15 cellular contexts compared by ENCODE assay signal in the genomic region with DNA sequence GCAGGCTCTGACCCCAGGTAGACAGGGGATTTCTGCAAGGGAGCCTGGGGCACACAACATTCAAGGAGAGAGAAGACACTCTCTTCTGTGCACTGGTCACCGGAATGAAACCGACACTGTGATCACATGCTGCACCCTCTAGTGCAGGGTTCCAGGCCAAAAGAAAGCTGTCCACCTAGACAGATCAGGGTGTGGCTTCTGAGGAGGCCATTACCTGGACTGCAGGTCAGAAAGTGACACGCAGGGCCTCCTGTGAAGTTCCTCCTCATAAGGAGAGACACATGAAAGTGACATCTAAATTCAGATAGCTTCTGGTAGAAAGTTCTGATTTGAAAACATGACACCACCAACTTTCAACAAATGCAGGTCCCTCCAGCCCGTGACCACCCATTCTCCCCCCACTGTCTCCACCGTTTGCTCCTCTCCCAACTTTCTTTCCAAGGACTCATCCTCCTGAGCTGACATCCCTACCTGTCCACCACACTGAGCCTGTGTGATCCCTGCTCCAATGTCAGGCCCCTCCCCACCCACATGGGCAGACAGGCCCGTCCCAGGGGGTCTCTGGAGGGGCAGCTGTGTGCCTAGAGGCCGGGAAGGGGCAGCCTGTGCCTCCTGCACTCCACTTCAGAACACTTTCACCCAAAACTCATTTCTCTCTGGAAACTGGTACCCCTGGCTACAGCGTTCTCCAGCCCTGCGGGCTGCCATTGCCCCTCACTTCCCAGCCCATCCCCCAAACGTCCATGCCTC.
A peak's percentile ranks its signal among the peaks of the same experiment; 100 is the strongest.
DNase-seq lines count a peak whose midpoint lies in the region; ATAC-seq, FAIRE-seq and TF ChIP-seq lines count a peak whose summit lies in the region.
"Had no signal": no experiment of that assay in that cellular context is flagged by ENCODE, and none has a peak within 500 bp of the region (broad histone marks: within the 10 kb centered on the region; RNA-seq: fewer than 3 reads in every experiment).

No MANE protein-coding gene starts in this region.

- peak overlapping the region; percentile 17; the same call in 1 of the 2 replicates for H2AK5ac ChIP-seq in IMR-90 (ENCODE audit: low read depth, low read length)

- TF ChIP-seq CTCF in IMR-90 (conservative IDR thresholded peaks at IDR 0.05; ENCODE audit: low read depth, low read length) (no peak), bronchial epithelial cell (IDR thresholded peaks at IDR 0.05; ENCODE audit: insufficient read depth, low read length, severe bottlenecking) (no peak), upper lobe of right lung (IDR thresholded peaks at IDR 0.05) (no peak), adrenal gland (IDR thresholded peaks at IDR 0.05) (no peak), PC-3 (conservative IDR thresholded peaks at IDR 0.05; ENCODE audit: low read depth, low read length) (no peak)

- H3K18ac ChIP-seq in IMR-90 (ENCODE audit: low read depth, low read length), result no peak overlapping the region

- H2BK120ac ChIP-seq in IMR-90 (ENCODE audit: low read depth, low read length), result no peak overlapping the region

- H3K79me1 ChIP-seq in IMR-90 (ENCODE audit: low read depth in 1 of 2, low read length in 2 of 2), result peaks cover 13 to 85% of the 10 kb centered on the region in 2 experiments

- H3K56ac ChIP-seq in IMR-90 (ENCODE audit: extremely low read depth, insufficient read depth, low read length), result no peak overlapping the region

- ATAC-seq in IMR-90 (ENCODE audit: low read depth) (no peak), upper lobe of right lung (no peak), PC-3 (no peak)
- ATAC-seq: K562 had no signal

- H4K91ac ChIP-seq in IMR-90 (ENCODE audit: insufficient read depth, low read depth, low read length), result no peak overlapping the region

- FAIRE-seq in bronchial epithelial cell (lab: Jason Lieb, UNC), result peak; percentile 52
- FAIRE-seq: K562 had no signal

- H3K4me1 ChIP-seq in IMR-90 (ENCODE audit: control insufficient read depth, insufficient read depth, low read length), result peaks cover 11% of the 10 kb centered on the region
- peaks cover 15% of the 10 kb centered on the region for H3K4me1 ChIP-seq in upper lobe of right lung
- H3K4me1 ChIP-seq in adrenal gland (replicated peaks in 1 of 2), result peaks cover 8 to 9% of the 10 kb centered on the region in 2 donors
- peaks cover 26% of the 10 kb centered on the region for H3K4me1 ChIP-seq in PC-3 (ENCODE audit: insufficient read depth, low read length)

- CTCF ChIA-PET in IMR-90 (lab: Yijun Ruan, JAX), result no interaction called here
- CTCF ChIA-PET in PC-3 (lab: Charles Lee), result no interaction called here

- peaks cover 11% of the 10 kb centered on the region for H3K79me2 ChIP-seq in PC-3 (ENCODE audit: low read length)

- H3K4me3 ChIP-seq in IMR-90 (ENCODE audit: insufficient read depth, low read depth, low read length) (no peak overlapping the region), bronchial epithelial cell (ENCODE audit: low read depth, low read length) (no peak overlapping the region), upper lobe of right lung (no peak overlapping the region), adrenal gland (no peak overlapping the region), PC-3 (ENCODE audit: low read length) (no peak overlapping the region)
- H3K4me3 ChIP-seq: K562 had no signal

- peak overlapping the region; percentile 11 for H2AFZ ChIP-seq in IMR-90 (replicated peaks; ENCODE audit: low read length, poor library complexity)
- no peak overlapping the region for H2AFZ ChIP-seq in PC-3 (ENCODE audit: low read length)

- no peak overlapping the region for H2BK20ac ChIP-seq in IMR-90 (ENCODE audit: low read depth, low read length)

- TF ChIP-seq POLR2A in IMR-90 (IDR thresholded peaks at IDR 0.05; ENCODE audit: low read depth, low read length), result no peak
- TF ChIP-seq POLR2A in adrenal gland (IDR thresholded peaks at IDR 0.05), result no peak

- no peak for TF ChIP-seq RAD21 in IMR-90 (IDR thresholded peaks at IDR 0.05; ENCODE audit: low read length)

- H3K9ac ChIP-seq in IMR-90 (ENCODE audit: low read depth, low read length) (no peak overlapping the region), PC-3 (ENCODE audit: low read length) (no peak overlapping the region)

- DNase-seq in IMR-90 (no peak), bronchial epithelial cell (ENCODE audit: low read depth) (no peak), posterior vena cava (ENCODE audit: low spot score) (peak; percentile 29), upper lobe of right lung (peak; percentile 23), adrenal gland (no peak), PC-3 (no peak), COLO668 (lab: John Stamatoyannopoulos, UW; ENCODE audit: unreplicated experiment) (no peak)
- DNase-seq: CD4-positive, alpha-beta T cell; H9; NCI-H1436; NCI-H2029; NCI-H2171; NCI-H446; SIG-M5 had no signal

- H4K5ac ChIP-seq in IMR-90 (ENCODE audit: low read depth, low read length), result no peak overlapping the region

- dilution Hi-C loops in IMR-90 (cut with HindIII; ENCODE audit: low sequenced_read_pairs, unreplicated experiment), result no loop called here

- no peak overlapping the region for H3K27ac ChIP-seq in IMR-90 (ENCODE audit: insufficient read depth, low read length)
- H3K27ac ChIP-seq in upper lobe of right lung, result no peak overlapping the region
- no peak overlapping the region for H3K27ac ChIP-seq in adrenal gland
- H3K27ac ChIP-seq in PC-3 (ENCODE audit: low read length), result no peak overlapping the region

- H3F3A ChIP-seq in PC-3 (ENCODE audit: low read length, unreplicated experiment), result no peaks in the 10 kb centered on the region

- in situ Hi-C loops in IMR-90 (cut with MboI; ENCODE audit: low sequenced_read_pairs), result no loop called here

- H3K9me3 ChIP-seq in IMR-90 (ENCODE audit: control insufficient read depth, insufficient read depth, low read length), result no peaks in the 10 kb centered on the region
- H3K9me3 ChIP-seq in upper lobe of right lung, result no peaks in the 10 kb centered on the region
- no peaks in the 10 kb centered on the region for H3K9me3 ChIP-seq in adrenal gland (replicated peaks in 1 of 3)
- no peaks in the 10 kb centered on the region for H3K9me3 ChIP-seq in PC-3 (ENCODE audit: low read length)

- peaks cover 36% of the 10 kb centered on the region for H3K9me1 ChIP-seq in IMR-90 (ENCODE audit: insufficient read depth, low read length)

- intact Hi-C loops in IMR-90 (cut with micrococcal nuclease), result no loop called here
- intact Hi-C loops in posterior vena cava (cut with DNase I), result no loop called here
- intact Hi-C loops in upper lobe of right lung (cut with DNase I), result no loop called here
- intact Hi-C loops in adrenal gland (cut with DNase I), result no loop called here
- intact Hi-C loops in PC-3 (cut with micrococcal nuclease), result no loop called here

- WGBS in IMR-90 (ENCODE audit: extremely low coverage in 2 of 2, insufficient read length in 1 of 2), 2 experiments, result 85% methylated on average over 3 of the region's 10 CpGs; no CpG with 5 or more reads in 1 of the 2 experiments
- WGBS in adrenal gland, 4 donors, result 86 to 91% (median 88%) methylated on average over 8 to 10 of the region's 10 CpGs

- BruUV-seq in IMR-90 (replicated peaks; lab: Mats Ljungman, UMichigan), result no TSS peak
- BruUV-seq in PC-3 (replicated peaks; lab: Mats Ljungman, UMichigan), result no TSS peak

- no peak overlapping the region for H3K4ac ChIP-seq in IMR-90 (ENCODE audit: low read depth, low read length)

- POLR2A ChIA-PET in IMR-90 (lab: Charles Lee; ENCODE audit: unreplicated experiment) (no interaction called here), PC-3 (lab: Charles Lee; ENCODE audit: unreplicated experiment) (no interaction called here)

- H3K36me3 ChIP-seq in IMR-90 (ENCODE audit: control insufficient read depth, insufficient read depth, low read length) (peaks cover 40% of the 10 kb centered on the region), bronchial epithelial cell (ENCODE audit: control insufficient read depth, insufficient read depth, low read length) (peaks cover 1% of the 10 kb centered on the region), upper lobe of right lung (peaks cover 7% of the 10 kb centered on the region), adrenal gland (replicated peaks in 1 of 2) (peaks cover 0 to 23% of the 10 kb centered on the region in 2 donors), PC-3 (ENCODE audit: low read depth, low read length) (peaks cover 18% of the 10 kb centered on the region)

- no peak overlapping the region for H2BK15ac ChIP-seq in IMR-90 (ENCODE audit: low read depth, low read length)

- H4K20me1 ChIP-seq in IMR-90 (ENCODE audit: insufficient read depth, low read length) (peaks cover 64% of the 10 kb centered on the region), PC-3 (ENCODE audit: low read length) (0 out of 2 replicates have a peak, but pooled peaks cover 4% of the 10 kb centered on the region)

- no peak overlapping the region for H4K8ac ChIP-seq in IMR-90 (ENCODE audit: low read depth in 2 of 2, low read length in 2 of 2)

- H3K14ac ChIP-seq in IMR-90 (replicated peaks; ENCODE audit: low read depth, low read length), result no peak overlapping the region

- H3K23ac ChIP-seq in IMR-90 (ENCODE audit: low read depth, low read length), result no peak overlapping the region

- peak overlapping the region; percentile 38 for H2AK9ac ChIP-seq in IMR-90 (replicated peaks; ENCODE audit: low read depth, low read length, poor library complexity)

- H3K9me2 ChIP-seq in PC-3 (replicated peaks; ENCODE audit: low read length), result no peaks in the 10 kb centered on the region

- H2BK5ac ChIP-seq in IMR-90 (ENCODE audit: low read depth, low read length, poor library complexity, severe bottlenecking), result no peak overlapping the region

- no peak overlapping the region for H3K4me2 ChIP-seq in IMR-90 (ENCODE audit: low read depth, low read length)
- no peak overlapping the region for H3K4me2 ChIP-seq in PC-3 (ENCODE audit: low read length)

- no peaks in the 10 kb centered on the region for H3K27me3 ChIP-seq in IMR-90 (ENCODE audit: control insufficient read depth, insufficient read depth, low read length)
- H3K27me3 ChIP-seq in bronchial epithelial cell (ENCODE audit: control insufficient read depth, insufficient read depth, low read length), result no peaks in the 10 kb centered on the region
- H3K27me3 ChIP-seq in upper lobe of right lung, result no peaks in the 10 kb centered on the region
- H3K27me3 ChIP-seq in adrenal gland, result no peaks in the 10 kb centered on the region
- no peaks in the 10 kb centered on the region for H3K27me3 ChIP-seq in PC-3 (ENCODE audit: low read length)

TF ChIP-seq in IMR-90, 13 proteins besides CTCF, POLR2A, EP300 and RAD21 (continues in another document):
- TF ChIP-seq CEBPB (IDR thresholded peaks at IDR 0.05; ENCODE audit: low read depth, low read length) (no peak), MAZ (IDR thresholded peaks at IDR 0.05; ENCODE audit: borderline replicate concordance, low read depth, low read length) (no peak), SMC3 (IDR thresholded peaks at IDR 0.05; ENCODE audit: low read depth, low read length) (no peak), USF2 (IDR thresholded peaks at IDR 0.05; ENCODE audit: low read depth, low read length) (no peak), BHLHE40 (IDR thresholded peaks at IDR 0.05; ENCODE audit: low read depth, low read length) (no peak)

Comparison
In these comparisons a context has a peak if more than half of its experiments do, and no peak if none do; other contexts are left out.
1. DNase-seq: peak in posterior vena cava (single experiment) and upper lobe of right lung (single experiment); none in IMR-90 (single experiment), bronchial epithelial cell (single experiment), adrenal gland (0 of 7), PC-3 (single experiment) and COLO668 (single experiment).